Comparison of ENCODE assay signal across 6 cellular contexts in the genomic region with DNA sequence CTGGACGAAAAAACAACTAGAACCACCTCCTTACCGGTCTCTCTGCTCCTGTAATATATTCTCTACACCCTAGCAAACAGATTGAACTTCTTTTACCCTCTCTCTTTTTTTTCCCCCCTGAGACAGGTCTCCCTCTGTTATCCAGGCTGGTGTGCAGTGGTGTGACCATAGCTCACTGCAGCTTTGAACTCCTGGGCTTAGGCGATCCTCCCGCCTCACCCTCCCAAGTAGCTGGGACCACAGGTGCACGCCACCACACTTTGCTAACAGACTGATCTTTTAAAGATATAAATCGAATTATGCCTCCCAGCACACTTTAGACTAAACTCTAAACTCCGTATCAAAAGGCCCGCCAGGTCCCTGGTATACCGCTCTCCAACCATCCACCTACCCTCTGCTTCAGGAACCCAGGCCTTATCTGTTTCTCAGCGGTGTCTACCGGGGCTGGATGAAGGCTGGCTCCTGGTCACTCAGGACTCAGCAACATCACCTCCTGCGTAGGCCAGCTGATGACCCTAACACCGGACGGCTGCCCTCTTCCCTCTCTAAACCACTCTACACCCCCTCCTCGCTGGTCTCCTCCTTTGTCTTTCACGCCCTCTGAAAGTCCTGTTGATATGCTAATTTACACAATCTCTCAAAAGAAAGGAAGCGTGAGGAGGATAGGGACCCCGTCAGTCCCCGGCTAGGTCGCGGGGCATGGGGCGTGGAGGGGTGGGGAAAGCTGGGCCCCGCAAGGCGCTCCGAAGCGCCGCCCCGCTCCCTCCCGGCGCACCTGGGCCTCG. TPM values are rescaled to one million over a fixed set of nuclear protein-coding genes. Genes with fewer than 3 reads are reported as not detected.
DNase-seq lines count a peak whose midpoint lies in the region; ATAC-seq and TF ChIP-seq lines count a peak whose summit lies in the region.

No MANE protein-coding gene starts in this region.

- H3K27ac ChIP-seq in PC-3 (ENCODE audit: low read length) (peak overlapping the region; percentile 64), right cardiac atrium (ENCODE audit: low read length) (peak overlapping the region; percentile 81), tibial artery (peak overlapping the region; percentile 84 to 91)

- DNase-seq in EL (peak; percentile 23), PC-3 (no peak), right cardiac atrium (no peak), tibial artery (no peak), ecto neural progenitor cell (ENCODE audit: low spot score) (no peak)

- intact Hi-C loops in PC-3 (cut with micrococcal nuclease) = no loop called here
- intact Hi-C loops in right cardiac atrium (cut with DNase I) = no loop called here
- intact Hi-C loops in tibial artery (cut with DNase I; ENCODE audit: low total_unique reads) = no loop called here

- no peaks in the 10 kb centered on the region for H3K27me3 ChIP-seq in PC-3 (ENCODE audit: low read length)
- H3K27me3 ChIP-seq in right cardiac atrium (ENCODE audit: control insufficient read depth, insufficient read depth) = no peaks in the 10 kb centered on the region
- H3K27me3 ChIP-seq in tibial artery = no peaks in the 10 kb centered on the region

- H3K4me2 ChIP-seq in PC-3 (ENCODE audit: low read length) = peak overlapping the region; percentile 80

- TF ChIP-seq CTCF in PC-3 (conservative IDR thresholded peaks at IDR 0.05; ENCODE audit: low read depth, low read length) (no peak), tibial artery (IDR thresholded peaks at IDR 0.05) (no peak)

- peaks cover 50% of the 10 kb centered on the region for H3K79me2 ChIP-seq in PC-3 (ENCODE audit: low read length)

- 18% methylated on average over 31 of the region's 31 CpGs for WGBS in right cardiac atrium

- CTCF ChIA-PET in PC-3 (lab: Charles Lee) = no interaction called here

- BruUV-seq in PC-3 (replicated peaks; lab: Mats Ljungman, UMichigan) = TSS peak; percentile 42

- H3K9me2 ChIP-seq in PC-3 (replicated peaks; ENCODE audit: low read length) = no peaks in the 10 kb centered on the region

- H3K36me3 ChIP-seq in PC-3 (ENCODE audit: low read depth, low read length) (peaks cover 2% of the 10 kb centered on the region; the same call in 1 of the 2 replicates), tibial artery (peaks cover 0 to 41% (median 12%) of the 10 kb centered on the region in 3 donors)

- peak overlapping the region; percentile 97 for H3K4me3 ChIP-seq in PC-3 (ENCODE audit: low read length)
- H3K4me3 ChIP-seq in right cardiac atrium (ENCODE audit: low read length) = peak overlapping the region; percentile 82
- peak overlapping the region; percentile 81 to 88 for H3K4me3 ChIP-seq in tibial artery

- H3F3A ChIP-seq in PC-3 (ENCODE audit: low read length, unreplicated experiment) = no peaks in the 10 kb centered on the region

- no peaks in the 10 kb centered on the region for H4K20me1 ChIP-seq in PC-3 (ENCODE audit: low read length)

- H2AFZ ChIP-seq in PC-3 (ENCODE audit: low read length) = peak overlapping the region; percentile 64

- H3K9me3 ChIP-seq in PC-3 (ENCODE audit: low read length) (no peaks in the 10 kb centered on the region), right cardiac atrium (ENCODE audit: control insufficient read depth, low read length) (no peaks in the 10 kb centered on the region), tibial artery (no peaks in the 10 kb centered on the region)

- ATAC-seq in PC-3 (peak; percentile 18), right cardiac atrium (peak; percentile 4 to 24), GM18861 (IDR thresholded peaks at IDR 0.05; ENCODE audit: unreplicated experiment) (no peak)

- POLR2A ChIA-PET in PC-3 (lab: Charles Lee; ENCODE audit: unreplicated experiment) = interaction anchor here (0.6 kb wide), 1 partner anchor 156 kb away, joined by 3 read pairs; no protein-coding TSS in a partner anchor

- H3K9ac ChIP-seq in PC-3 (ENCODE audit: low read length) = peak overlapping the region; percentile 87

- H3K4me1 ChIP-seq in PC-3 (ENCODE audit: insufficient read depth, low read length) (peaks cover 12% of the 10 kb centered on the region), right cardiac atrium (ENCODE audit: control insufficient read depth, insufficient read depth, low read length) (peaks cover 15% of the 10 kb centered on the region), tibial artery (peaks cover 0 to 37% (median 17%) of the 10 kb centered on the region in 4 donors)

RNA-seq across cellular contexts. Expression of a gene that starts 0.7 kb away (rescaled TPM):
- total RNA-seq in PC-3 (2014; rRNA removed) (22.2 and 25.0 TPM in 2 replicates), right cardiac atrium (10 to 100 TPM; 44.9 to 64.3 (median 58.5) TPM)
- 45.6 TPM for polyA plus RNA-seq in right cardiac atrium

RNA-seq across cellular contexts. Expression of a gene that starts 14.4 kb away (rescaled TPM):
- total RNA-seq in PC-3 (2014; rRNA removed) (49.4 and 55.1 TPM in 2 replicates), right cardiac atrium (10 to 100 TPM; 37.5 to 49.4 (median 43.1) TPM)
- polyA plus RNA-seq in right cardiac atrium = 66.9 TPM

RNA-seq across cellular contexts. Expression of a gene that starts 15.3 kb away (rescaled TPM):
- 12.4 and 15.3 TPM in 2 replicates for total RNA-seq in PC-3 (2014; rRNA removed)
- 10 to 100 TPM; 11.6 to 16.1 (median 14.6) TPM for total RNA-seq in right cardiac atrium
- 6.2 TPM for polyA plus RNA-seq in right cardiac atrium

RNA-seq across cellular contexts. Expression of a gene that starts 32.2 kb away (rescaled TPM):
- total RNA-seq in PC-3 (2014; rRNA removed) = 92.6 and 95.7 TPM in 2 replicates
- 10 to 100 TPM; 34.7 to 46.9 (median 42.7) TPM for total RNA-seq in right cardiac atrium
- polyA plus RNA-seq in right cardiac atrium = 58.1 TPM

RNA-seq across cellular contexts. Expression of a gene that starts 32.9 kb away (rescaled TPM):
- total RNA-seq in PC-3 (2014; rRNA removed) (70.9 and 77.1 TPM in 2 replicates), right cardiac atrium (under 1 TPM in 2 of 4 donors, not detected in 2; 0.80 to 0.85 TPM)
- polyA plus RNA-seq in right cardiac atrium = 0.16 TPM
